17 cellular contexts compared by ENCODE assay signal in the genomic region with DNA sequence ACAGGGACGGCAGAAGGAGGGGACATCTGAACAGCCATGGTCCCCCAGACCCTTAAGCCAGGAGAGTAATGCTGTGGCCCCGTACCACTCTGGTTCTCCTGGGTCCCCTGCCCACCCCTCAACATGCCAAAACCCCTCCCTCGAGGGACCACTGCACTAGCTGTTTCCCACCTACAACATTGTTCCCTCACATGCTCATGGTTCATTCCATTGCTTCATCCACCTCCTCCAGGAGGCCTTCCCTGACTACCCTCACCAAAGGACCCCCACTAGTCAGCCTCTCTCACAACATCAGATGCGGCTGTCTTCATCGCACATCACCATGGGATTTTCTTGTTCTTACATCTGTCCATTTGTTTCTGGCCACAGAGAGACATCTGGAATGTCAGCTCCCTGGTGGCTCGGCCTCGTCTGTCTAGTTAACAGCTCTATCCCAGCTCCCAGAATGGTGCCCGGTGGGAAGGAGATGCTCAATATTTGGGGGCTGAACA. TPM values are rescaled to one million over a fixed set of nuclear protein-coding genes. Genes with fewer than 3 reads are reported as not detected.
DNase-seq lines count a peak whose midpoint lies in the region; ATAC-seq, FAIRE-seq and TF ChIP-seq lines count a peak whose summit lies in the region.
"Had no signal": no experiment of that assay in that cellular context is flagged by ENCODE, and none has a peak within 500 bp of the region (broad histone marks: within the 10 kb centered on the region; RNA-seq: fewer than 3 reads in every experiment).

No MANE protein-coding gene starts in this region.

- ATAC-seq in T-cell (replicated peaks in 1 of 4) (no peak), GM19452 (IDR thresholded peaks at IDR 0.05; ENCODE audit: unreplicated experiment) (no peak)
- ATAC-seq: HCT116 had no signal

- H3K9me1 ChIP-seq in keratinocyte (ENCODE audit: control insufficient read depth, extremely low read depth, insufficient read depth, low read length) = no peaks in the 10 kb centered on the region

- H3K4me2 ChIP-seq in keratinocyte (ENCODE audit: control insufficient read depth, extremely low read depth, insufficient read depth, low read depth, low read length) (peak overlapping the region; percentile 45), skeletal muscle satellite cell (ENCODE audit: low read length) (peak overlapping the region; percentile 99)

- H3K36me3 ChIP-seq in BE2C (peaks cover 60% of the 10 kb centered on the region), keratinocyte (ENCODE audit: control insufficient read depth in 2 of 2, extremely low read depth in 1 of 2, insufficient read depth in 2 of 2, low read length in 2 of 2) (peaks cover 0 to 2% of the 10 kb centered on the region in 2 experiments), skeletal muscle satellite cell (ENCODE audit: insufficient read depth, low read length) (no peaks in the 10 kb centered on the region)

- no peak overlapping the region for H3K27ac ChIP-seq in keratinocyte (ENCODE audit: control insufficient read depth, insufficient read depth, low read length)

- peak overlapping the region in 2 of 3 donors; percentile 7 to 94 for H3K4me3 Mint-ChIP-seq in T-cell
- no peak overlapping the region for H3K4me3 Mint-ChIP-seq in activated CD4-positive, alpha-beta T cell treated with anti-CD3 and anti-CD28 coated beads, Interleukin-2, amount 10 ng/mL, durations not matched to agents 24 days and 14 days

- H4K20me1 ChIP-seq in keratinocyte (ENCODE audit: control insufficient read depth, extremely low read depth, insufficient read depth, low read length) = no peaks in the 10 kb centered on the region

- no peak overlapping the region for H3K9ac ChIP-seq in keratinocyte (ENCODE audit: control insufficient read depth, extremely low read depth, insufficient read depth, low read length)
- no peak overlapping the region for H3K9ac ChIP-seq in skeletal muscle satellite cell (ENCODE audit: low read depth, low read length)

- H3K9me3 Mint-ChIP-seq in T-cell = no peaks in the 10 kb centered on the region
- H3K9me3 Mint-ChIP-seq in activated CD4-positive, alpha-beta T cell treated with anti-CD3 and anti-CD28 coated beads, Interleukin-2, amount 10 ng/mL, durations not matched to agents 24 days and 14 days = no peaks in the 10 kb centered on the region
- H3K9me3 Mint-ChIP-seq: activated T-cell treated with anti-CD3 and anti-CD28 coated beads, Interleukin-2, amount 50 U/mL, for 24 hours; T-helper 2 cell treated with Interferon-gamma antibody and Interleukin-4, amounts not matched to agents 5 μg/mL and 100 μg/mL, for 36 hours had no signal

- POLR2A ChIA-PET in T-cell (lab: Charles Lee) = no interaction called here

- peak; percentile 59 for DNase-seq in BE2C
- no peak for DNase-seq in T-cell
- no peak for DNase-seq in keratinocyte (ENCODE audit: low read depth, low spot score)
- DNase-seq in NCI-H2107 (lab: John Stamatoyannopoulos, UW) = no peak
- no peak for DNase-seq in activated CD4-positive, alpha-beta T cell treated with anti-CD3 and anti-CD28 coated beads, Interleukin-2, amount 10 ng/mL, durations not matched to agents 24 days and 14 days
- DNase-seq in foreskin fibroblast = no peak
- DNase-seq: activated CD4-positive, alpha-beta T cell treated with anti-CD3 and anti-CD28 coated beads for 4 hours; activated T-cell treated with anti-CD3 and anti-CD28 coated beads, Interleukin-2, amount 50 U/mL, for 24 hours; KG1; NCI-H1105 treated with DMSO at 0.1 percent for 48 hours; NK-92 treated with Interleukin-12 subunit alpha and Interleukin-12 subunit beta, amount 100 ng/mL, for 24 hours had no signal

- H3K27me3 ChIP-seq in BE2C (no peaks in the 10 kb centered on the region), keratinocyte (ENCODE audit: control insufficient read depth, extremely low read depth, insufficient read depth, low read length) (no peaks in the 10 kb centered on the region), skeletal muscle satellite cell (ENCODE audit: control insufficient read depth, insufficient read depth, low read length) (no peaks in the 10 kb centered on the region)

- no peak for FAIRE-seq in keratinocyte (lab: Jason Lieb, UNC)
- FAIRE-seq: islet of Langerhans had no signal

- H3K79me2 ChIP-seq in keratinocyte (ENCODE audit: control insufficient read depth, insufficient read depth, low read length) = no peaks in the 10 kb centered on the region

- H3K9me3 ChIP-seq in BE2C (no peaks in the 10 kb centered on the region), keratinocyte (ENCODE audit: control insufficient read depth, low read depth, low read length) (no peaks in the 10 kb centered on the region), skeletal muscle satellite cell (replicated peaks; ENCODE audit: low read length) (no peaks in the 10 kb centered on the region)
- H3K9me3 ChIP-seq: mucosa of descending colon had no signal

- H3K4me1 Mint-ChIP-seq in T-cell = peaks cover 18 to 26% (median 25%) of the 10 kb centered on the region in 3 donors
- peaks cover 12% of the 10 kb centered on the region for H3K4me1 Mint-ChIP-seq in activated CD4-positive, alpha-beta T cell treated with anti-CD3 and anti-CD28 coated beads, Interleukin-2, amount 10 ng/mL, durations not matched to agents 24 days and 14 days

- dilution Hi-C loops in keratinocyte (cut with MboI; ENCODE audit: extremely low pct_ligation_motif_present, low sequenced_read_pairs) = no loop called here

- H3K27ac Mint-ChIP-seq in T-cell = no peak overlapping the region
- H3K27ac Mint-ChIP-seq in activated CD4-positive, alpha-beta T cell treated with anti-CD3 and anti-CD28 coated beads, Interleukin-2, amount 10 ng/mL, durations not matched to agents 24 days and 14 days = no peak overlapping the region
- H3K27ac Mint-ChIP-seq: activated T-cell treated with anti-CD3 and anti-CD28 coated beads, Interleukin-2, amount 50 U/mL, for 24 hours; T-helper 2 cell treated with Interferon-gamma antibody and Interleukin-4, amounts not matched to agents 5 μg/mL and 100 μg/mL, for 36 hours had no signal

- TF ChIP-seq CTCF in BE2C (IDR thresholded peaks at IDR 0.05; ENCODE audit: low read depth, low read length) (no peak), keratinocyte (optimal IDR thresholded peaks at IDR 0.05 in 1 of 3, IDR thresholded peaks at IDR 0.05 in 1 of 3, conservative IDR thresholded peaks at IDR 0.05 in 1 of 3; ENCODE audit: extremely low read depth in 1 of 3, insufficient read depth in 2 of 3, low read length in 3 of 3) (no peak), foreskin fibroblast (IDR thresholded peaks at IDR 0.05; ENCODE audit: low read depth, low read length) (no peak)

- no peaks in the 10 kb centered on the region for H3K27me3 Mint-ChIP-seq in T-cell
- no peaks in the 10 kb centered on the region for H3K27me3 Mint-ChIP-seq in activated CD4-positive, alpha-beta T cell treated with anti-CD3 and anti-CD28 coated beads, Interleukin-2, amount 10 ng/mL, durations not matched to agents 24 days and 14 days
- H3K27me3 Mint-ChIP-seq: activated T-cell treated with anti-CD3 and anti-CD28 coated beads, Interleukin-2, amount 50 U/mL, for 24 hours had no signal

- CTCF ChIA-PET in T-cell (lab: Charles Lee) = interaction anchor here in 1 of 2 donors (0.5 kb wide), 1 partner anchor 13 kb away, joined by 4 read pairs; no protein-coding TSS in a partner anchor

- H3K4me1 ChIP-seq in BE2C (peaks cover 12% of the 10 kb centered on the region; the same call in 1 of the 2 replicates), keratinocyte (ENCODE audit: control insufficient read depth, extremely low read depth, insufficient read depth, low read length) (peaks cover 21% of the 10 kb centered on the region), skeletal muscle satellite cell (ENCODE audit: control insufficient read depth, insufficient read depth, low read length) (peaks cover 30% of the 10 kb centered on the region)

- no peaks in the 10 kb centered on the region for H3K36me3 Mint-ChIP-seq in T-cell
- no peaks in the 10 kb centered on the region for H3K36me3 Mint-ChIP-seq in activated CD4-positive, alpha-beta T cell treated with anti-CD3 and anti-CD28 coated beads, Interleukin-2, amount 10 ng/mL, durations not matched to agents 24 days and 14 days (ENCODE audit: low read depth)

- intact Hi-C loops in activated CD4-positive, alpha-beta T cell treated with anti-CD3 and anti-CD28 coated beads, Interleukin-2, amount 10 ng/mL, durations not matched to agents 24 days and 14 days (cut with micrococcal nuclease) = no loop called here

- peak overlapping the region; percentile 99 for H3K4me3 ChIP-seq in BE2C (ENCODE audit: low read depth, low read length)
- no peak overlapping the region for H3K4me3 ChIP-seq in keratinocyte (ENCODE audit: control insufficient read depth in 2 of 3, extremely low read depth in 1 of 3, insufficient read depth in 2 of 3, low read depth in 1 of 3, low read length in 3 of 3)
- H3K4me3 ChIP-seq in skeletal muscle satellite cell (ENCODE audit: low read length) = no peak overlapping the region
- no peak overlapping the region for H3K4me3 ChIP-seq in foreskin fibroblast (ENCODE audit: low read depth in 1 of 2, low read length in 2 of 2)
- H3K4me3 ChIP-seq: mucosa of descending colon had no signal

- no peak overlapping the region for H2AFZ ChIP-seq in keratinocyte (ENCODE audit: control insufficient read depth, low read length)

RNA-seq across cellular contexts. Expression of a gene that starts 1.7 kb away (rescaled TPM):
- polyA plus RNA-seq in BE2C (2012; ENCODE audit: insufficient read depth, insufficient read length, low read depth) = 342 TPM
- total RNA-seq in T-cell = 1 to 10 TPM; 2.2 to 4.1 (median 3.1) TPM
- polyA plus RNA-seq in keratinocyte = 17.3 to 33.4 TPM (median 17.6 TPM) in 3 replicates
- polyA plus RNA-seq in keratinocyte (2011; ENCODE audit: low read depth) = 5.4 TPM
- 19.1 and 29.6 TPM in 2 replicates for polyA plus RNA-seq in keratinocyte (2011; cell fraction: cytosol; rRNA removed)
- 26.7 and 27.7 TPM in 2 replicates for polyA plus RNA-seq in keratinocyte (2011; cell fraction: nucleus; rRNA removed)
- polyA plus RNA-seq in keratinocyte (2012; ENCODE audit: low replicate concordance) = 16.6 and 20.0 TPM in 2 replicates
- polyA minus RNA-seq in keratinocyte = 19.7 to 38.7 TPM (median 35.3 TPM) in 3 replicates
- polyA minus RNA-seq in keratinocyte (2011; cell fraction: cytosol; rRNA and poly(A)+ RNA removed) = 30.3 TPM
- polyA minus RNA-seq in keratinocyte (2011; cell fraction: nucleus; rRNA and poly(A)+ RNA removed) = 11.2 and 13.7 TPM in 2 replicates
- 27.5 and 28.9 TPM in 2 replicates for total RNA-seq in skeletal muscle satellite cell (2012; rRNA removed)
- total RNA-seq in activated CD4-positive, alpha-beta T cell treated with anti-CD3 and anti-CD28 coated beads, Interleukin-2, amount 10 ng/mL, durations not matched to agents 24 days and 14 days = 4.2 and 4.3 TPM in 2 replicates

RNA-seq across cellular contexts. Expression of a gene that starts 22.1 kb away (rescaled TPM):
- 481 TPM for polyA plus RNA-seq in BE2C (2012; ENCODE audit: insufficient read depth, insufficient read length, low read depth)
- 10 to 100 TPM; 63.8 to 93.9 (median 69.0) TPM for total RNA-seq in T-cell
- 74.6 to 92.5 TPM (median 82.4 TPM) in 3 replicates for polyA plus RNA-seq in keratinocyte
- 23.1 TPM for polyA plus RNA-seq in keratinocyte (2011; ENCODE audit: low read depth)
- 65.7 and 66.9 TPM in 2 replicates for polyA plus RNA-seq in keratinocyte (2011; cell fraction: cytosol; rRNA removed)
- polyA plus RNA-seq in keratinocyte (2011; cell fraction: nucleus; rRNA removed) = 51.2 and 56.0 TPM in 2 replicates
- 46.4 and 59.1 TPM in 2 replicates for polyA plus RNA-seq in keratinocyte (2012; ENCODE audit: low replicate concordance)
- polyA minus RNA-seq in keratinocyte = 115 to 158 TPM (median 119 TPM) in 3 replicates
- 103 TPM for polyA minus RNA-seq in keratinocyte (2011; cell fraction: cytosol; rRNA and poly(A)+ RNA removed)
- 31.8 and 33.0 TPM in 2 replicates for polyA minus RNA-seq in keratinocyte (2011; cell fraction: nucleus; rRNA and poly(A)+ RNA removed)
- 88.5 and 114 TPM in 2 replicates for total RNA-seq in skeletal muscle satellite cell (2012; rRNA removed)
- total RNA-seq in activated CD4-positive, alpha-beta T cell treated with anti-CD3 and anti-CD28 coated beads, Interleukin-2, amount 10 ng/mL, durations not matched to agents 24 days and 14 days = 88.5 and 90.7 TPM in 2 replicates

RNA-seq across cellular contexts. Expression of a gene that starts 37.3 kb away (rescaled TPM):
- polyA plus RNA-seq in BE2C (2012; ENCODE audit: insufficient read depth, insufficient read length, low read depth) = 183 TPM
- 10 to 100 TPM; 18.0 to 35.3 (median 34.2) TPM for total RNA-seq in T-cell
- polyA plus RNA-seq in keratinocyte = 62.8 to 81.2 TPM (median 63.2 TPM) in 3 replicates
- 42.5 TPM for polyA plus RNA-seq in keratinocyte (2011; ENCODE audit: low read depth)
- 69.1 and 76.9 TPM in 2 replicates for polyA plus RNA-seq in keratinocyte (2011; cell fraction: cytosol; rRNA removed)
- 81.5 and 93.9 TPM in 2 replicates for polyA plus RNA-seq in keratinocyte (2011; cell fraction: nucleus; rRNA removed)
- polyA plus RNA-seq in keratinocyte (2012; ENCODE audit: low replicate concordance) = 34.2 and 38.4 TPM in 2 replicates
- polyA minus RNA-seq in keratinocyte = 48.4 to 80.1 TPM (median 48.9 TPM) in 3 replicates
- polyA minus RNA-seq in keratinocyte (2011; cell fraction: cytosol; rRNA and poly(A)+ RNA removed) = 35.9 TPM
- 14.8 and 27.1 TPM in 2 replicates for polyA minus RNA-seq in keratinocyte (2011; cell fraction: nucleus; rRNA and poly(A)+ RNA removed)
- total RNA-seq in skeletal muscle satellite cell (2012; rRNA removed) = 48.7 and 49.7 TPM in 2 replicates
- 55.2 and 56.7 TPM in 2 replicates for total RNA-seq in activated CD4-positive, alpha-beta T cell treated with anti-CD3 and anti-CD28 coated beads, Interleukin-2, amount 10 ng/mL, durations not matched to agents 24 days and 14 days

RNA-seq across cellular contexts. Expression of a gene that starts 37.4 kb away (rescaled TPM):
- 168 TPM for polyA plus RNA-seq in BE2C (2012; ENCODE audit: insufficient read depth, insufficient read length, low read depth)
- 10 to 100 TPM; 26.5 to 46.8 (median 28.5) TPM for total RNA-seq in T-cell
- polyA plus RNA-seq in keratinocyte = 75.4 to 84.2 TPM (median 76.3 TPM) in 3 replicates
- 59.2 TPM for polyA plus RNA-seq in keratinocyte (2011; ENCODE audit: low read depth)
- polyA plus RNA-seq in keratinocyte (2011; cell fraction: cytosol; rRNA removed) = 67.5 and 81.6 TPM in 2 replicates
- polyA plus RNA-seq in keratinocyte (2011; cell fraction: nucleus; rRNA removed) = 86.1 and 89.8 TPM in 2 replicates
- 43.0 and 58.5 TPM in 2 replicates for polyA plus RNA-seq in keratinocyte (2012; ENCODE audit: low replicate concordance)
- 43.1 to 66.8 TPM (median 64.5 TPM) in 3 replicates for polyA minus RNA-seq in keratinocyte
- polyA minus RNA-seq in keratinocyte (2011; cell fraction: cytosol; rRNA and poly(A)+ RNA removed) = 26.9 TPM
- 28.6 and 35.8 TPM in 2 replicates for polyA minus RNA-seq in keratinocyte (2011; cell fraction: nucleus; rRNA and poly(A)+ RNA removed)
- 55.5 and 55.9 TPM in 2 replicates for total RNA-seq in skeletal muscle satellite cell (2012; rRNA removed)
- 85.4 TPM in 2 replicates for total RNA-seq in activated CD4-positive, alpha-beta T cell treated with anti-CD3 and anti-CD28 coated beads, Interleukin-2, amount 10 ng/mL, durations not matched to agents 24 days and 14 days

RNA-seq across cellular contexts. Expression of a gene that starts 51.8 kb away (rescaled TPM):
- 12.8 TPM for polyA plus RNA-seq in BE2C (2012; ENCODE audit: insufficient read depth, insufficient read length, low read depth)
- total RNA-seq in T-cell = 10 to 100 TPM in 1 of 5 donors, 1 to 10 TPM in 4; 6.1 to 11.2 (median 6.6) TPM
- polyA plus RNA-seq in keratinocyte = 2.2 to 3.8 TPM (median 3.3 TPM) in 3 replicates
- 0.44 TPM for polyA plus RNA-seq in keratinocyte (2011; ENCODE audit: low read depth)
- polyA plus RNA-seq in keratinocyte (2011; cell fraction: cytosol; rRNA removed) = 2.1 and 3.5 TPM in 2 replicates
- polyA plus RNA-seq in keratinocyte (2011; cell fraction: nucleus; rRNA removed) = 3.4 and 5.4 TPM in 2 replicates
- 0.27 and 2.8 TPM in 2 replicates for polyA plus RNA-seq in keratinocyte (2012; ENCODE audit: low replicate concordance)
- polyA minus RNA-seq in keratinocyte = 1.2 to 2.2 TPM (median 1.3 TPM) in 3 replicates
- polyA minus RNA-seq in keratinocyte (2011; cell fraction: cytosol; rRNA and poly(A)+ RNA removed) = 6.9 TPM
- 1.8 and 2.0 TPM in 2 replicates for polyA minus RNA-seq in keratinocyte (2011; cell fraction: nucleus; rRNA and poly(A)+ RNA removed)
- 5.0 and 6.6 TPM in 2 replicates for total RNA-seq in skeletal muscle satellite cell (2012; rRNA removed)
- 6.0 and 6.7 TPM in 2 replicates for total RNA-seq in activated CD4-positive, alpha-beta T cell treated with anti-CD3 and anti-CD28 coated beads, Interleukin-2, amount 10 ng/mL, durations not matched to agents 24 days and 14 days
